Comparison of ENCODE assay signal across 27 cellular contexts in genomic region chr12:113171543-113171942, GRCh38. TPM values are rescaled to one million over a fixed set of nuclear protein-coding genes. Genes with fewer than 3 reads are reported as not detected.
A peak's percentile ranks its signal among the peaks of the same experiment; 100 is the strongest.
DNase-seq lines count a peak whose midpoint lies in the region; ATAC-seq and TF ChIP-seq lines count a peak whose summit lies in the region.
"Had no signal": no experiment of that assay in that cellular context is flagged by ENCODE, and none has a peak within 500 bp of the region (broad histone marks: within the 10 kb centered on the region; RNA-seq: fewer than 3 reads in every experiment).

No MANE protein-coding gene starts in this region.

- no peaks in the 10 kb centered on the region for H3K9me3 Mint-ChIP-seq in activated CD4-positive, alpha-beta memory T cell treated with anti-CD3 and anti-CD28 coated beads, Interleukin-2, amount 10 ng/mL, durations not matched to agents 7 days and 5 days
- H3K9me3 Mint-ChIP-seq: CD4-positive, alpha-beta T cell; H9; HFFc6; IgD-negative memory B cell had no signal

- H3K79me2 ChIP-seq in KMS-11 (ENCODE audit: insufficient read depth, low read depth) (no peaks in the 10 kb centered on the region), SU-DHL-6 (ENCODE audit: insufficient read depth, low read length) (no peaks in the 10 kb centered on the region), osteoblast (ENCODE audit: insufficient read depth, low read length) (no peaks in the 10 kb centered on the region)

- no peaks in the 10 kb centered on the region for H3K9me2 ChIP-seq in SU-DHL-6 (replicated peaks; ENCODE audit: insufficient read depth, low read length)

- ATAC-seq in GM18868 (IDR thresholded peaks at IDR 0.05; ENCODE audit: unreplicated experiment) (no peak), GM18520 (IDR thresholded peaks at IDR 0.05; ENCODE audit: unreplicated experiment) (no peak)
- ATAC-seq: A549, PC-3 had no signal

- H3K27me3 Mint-ChIP-seq in activated CD4-positive, alpha-beta memory T cell treated with anti-CD3 and anti-CD28 coated beads, Interleukin-2, amount 10 ng/mL, durations not matched to agents 7 days and 5 days = no peaks in the 10 kb centered on the region
- H3K27me3 Mint-ChIP-seq: CD4-positive, alpha-beta T cell; IgD-negative memory B cell had no signal

- peak overlapping the region; percentile 7 to 92 (median 71); a peak in 20 of 22 replicates for H3K27ac ChIP-seq in BLaER1 treated with 17β-estradiol and CSF1 and Interleukin-3, amounts not matched to agents 10 nM and 100 nM
- H3K27ac ChIP-seq in KMS-11 (peak overlapping the region; percentile 69; the same call in 1 of the 2 replicates), SU-DHL-6 (ENCODE audit: low read depth, low read length) (peak overlapping the region; percentile 93), osteoblast (ENCODE audit: low read depth, low read length) (no peak overlapping the region)
- H3K27ac ChIP-seq: A549, GM23248 had no signal

- TF ChIP-seq CTCF in KMS-11 (conservative IDR thresholded peaks at IDR 0.05; ENCODE audit: low read depth, low read length) (no peak), SU-DHL-6 (IDR thresholded peaks at IDR 0.05; ENCODE audit: insufficient read depth, low read length, poor library complexity, severe bottlenecking) (no peak), osteoblast (IDR thresholded peaks at IDR 0.05; ENCODE audit: extremely low read depth, low read depth, low read length) (no peak)

- H3K4me3 ChIP-seq in BLaER1 treated with 17β-estradiol and CSF1 and Interleukin-3, amounts not matched to agents 10 nM and 100 nM = peak overlapping the region in 6 of 10 experiments; percentile 10 to 41 (median 15); a peak in 7 of 20 replicates
- no peak overlapping the region for H3K4me3 ChIP-seq in KMS-11 (IDR thresholded peaks at IDR 0.05; ENCODE audit: insufficient read depth, low read depth, low read length)
- no peak overlapping the region for H3K4me3 ChIP-seq in SU-DHL-6 (ENCODE audit: insufficient read depth, low read length, poor library complexity, severe bottlenecking)
- no peak overlapping the region for H3K4me3 ChIP-seq in osteoblast (ENCODE audit: insufficient read depth, low read length)
- H3K4me3 ChIP-seq: A549, GM23248, MG63 had no signal

- peaks cover 0 to under 1% (median 0%) of the 10 kb centered on the region in 11 experiments; a peak in 1 of 22 replicates for H3K9me3 ChIP-seq in BLaER1 treated with 17β-estradiol and CSF1 and Interleukin-3, amounts not matched to agents 10 nM and 100 nM (replicated peaks in 1 of 11)
- H3K9me3 ChIP-seq in SU-DHL-6 (ENCODE audit: insufficient read depth, low read length) = no peaks in the 10 kb centered on the region
- no peaks in the 10 kb centered on the region for H3K9me3 ChIP-seq in osteoblast (ENCODE audit: low read depth, low read length)
- H3K9me3 ChIP-seq: A549, BE2C, MG63 had no signal

- peak overlapping the region in 9 of 11 experiments; percentile 47 to 78 (median 62); a peak in 17 of 22 replicates for H3K9ac ChIP-seq in BLaER1 treated with 17β-estradiol and CSF1 and Interleukin-3, amounts not matched to agents 10 nM and 100 nM
- H3K9ac ChIP-seq in KMS-11 = no peak overlapping the region
- H3K9ac ChIP-seq in SU-DHL-6 (ENCODE audit: low read length) = 0 out of 2 replicates have a peak overlapping the region, but pooled peaks have one; percentile 18
- H3K9ac ChIP-seq: GM23248 had no signal

- peaks cover 73 to 97% (median 88%) of the 10 kb centered on the region in 11 experiments for H3K36me3 ChIP-seq in BLaER1 treated with 17β-estradiol and CSF1 and Interleukin-3, amounts not matched to agents 10 nM and 100 nM
- H3K36me3 ChIP-seq in KMS-11 (ENCODE audit: insufficient read depth) (no peaks in the 10 kb centered on the region), SU-DHL-6 (ENCODE audit: low read length) (peaks cover 11% of the 10 kb centered on the region), osteoblast (ENCODE audit: insufficient read depth, low read length) (peaks cover 71% of the 10 kb centered on the region)

- peaks cover 21% of the 10 kb centered on the region for H3F3A ChIP-seq in SU-DHL-6 (ENCODE audit: insufficient read depth)

- peak overlapping the region; percentile 70 to 91 (median 85) for H3K4me2 ChIP-seq in BLaER1 treated with 17β-estradiol and CSF1 and Interleukin-3, amounts not matched to agents 10 nM and 100 nM
- H3K4me2 ChIP-seq in KMS-11 (peak overlapping the region; percentile 57), SU-DHL-6 (ENCODE audit: low read depth, low read length, poor library complexity, severe bottlenecking) (peak overlapping the region; percentile 21), osteoblast (ENCODE audit: insufficient read depth, low read length) (no peak overlapping the region)
- H3K4me2 ChIP-seq: A549 had no signal

- no peaks in the 10 kb centered on the region for H3K27me3 ChIP-seq in BLaER1 treated with 17β-estradiol and CSF1 and Interleukin-3, amounts not matched to agents 10 nM and 100 nM
- H3K27me3 ChIP-seq in KMS-11 (ENCODE audit: insufficient read depth, low read depth) = no peaks in the 10 kb centered on the region
- H3K27me3 ChIP-seq in SU-DHL-6 (ENCODE audit: low read length) = no peaks in the 10 kb centered on the region
- H3K27me3 ChIP-seq in osteoblast (ENCODE audit: insufficient read depth, low read length) = no peaks in the 10 kb centered on the region
- H3K27me3 ChIP-seq: BE2C, MG63 had no signal

- DNase-seq in osteoblast (ENCODE audit: insufficient read length, low spot score, missing footprints) (peak; percentile 62), NCI-H1105 (lab: John Stamatoyannopoulos, UW) (no peak)
- no peak for DNase-seq in activated CD4-positive, alpha-beta memory T cell treated with anti-CD3 and anti-CD28 coated beads, Interleukin-2, amount 10 ng/mL, durations not matched to agents 7 days and 5 days
- DNase-seq: BE2C; CD4-positive, alpha-beta T cell; COR-L47; DMS79 treated with DMSO at 0.1 percent for 48 hours; GM23248; H9; HFFc6; Kasumi-1; MG63; NCI-H1092; NCI-H2029 treated with DMSO at 0.1 percent for 48 hours; NCI-H446; NCI-H526; PC-3; Right ventricle myocardium superior had no signal

- peaks cover 54% of the 10 kb centered on the region for H3K36me3 Mint-ChIP-seq in activated CD4-positive, alpha-beta memory T cell treated with anti-CD3 and anti-CD28 coated beads, Interleukin-2, amount 10 ng/mL, durations not matched to agents 7 days and 5 days (ENCODE audit: low read depth)

- H2AFZ ChIP-seq in KMS-11 (ENCODE audit: low read depth) = no peak overlapping the region
- H2AFZ ChIP-seq in SU-DHL-6 (ENCODE audit: low read depth, low read length, severe bottlenecking) = no peak overlapping the region
- H2AFZ ChIP-seq in osteoblast (ENCODE audit: low read length) = no peak overlapping the region
- H2AFZ ChIP-seq: GM23248 had no signal

- H4K20me1 ChIP-seq in BLaER1 treated with 17β-estradiol and CSF1 and Interleukin-3, amounts not matched to agents 10 nM and 100 nM = peaks cover 0 to 39% (median 9%) of the 10 kb centered on the region in 11 experiments; a peak in 10 of 22 replicates
- H4K20me1 ChIP-seq in KMS-11 (ENCODE audit: insufficient read depth) (no peaks in the 10 kb centered on the region), SU-DHL-6 (ENCODE audit: low read depth, low read length) (no peaks in the 10 kb centered on the region), osteoblast (ENCODE audit: insufficient read depth, low read length) (peaks cover 9% of the 10 kb centered on the region)

- peaks cover 46 to 81% (median 65%) of the 10 kb centered on the region in 10 experiments for H3K4me1 ChIP-seq in BLaER1 treated with 17β-estradiol and CSF1 and Interleukin-3, amounts not matched to agents 10 nM and 100 nM
- H3K4me1 ChIP-seq in KMS-11 (ENCODE audit: low read depth, poor library complexity, severe bottlenecking) = peaks cover 42% of the 10 kb centered on the region
- no peaks in the 10 kb centered on the region for H3K4me1 ChIP-seq in osteoblast (ENCODE audit: insufficient read depth, low read length)
- H3K4me1 ChIP-seq: A549, BE2C had no signal

- CTCF ChIA-PET in activated CD4-positive, alpha-beta memory T cell treated with anti-CD3 and anti-CD28 coated beads, Interleukin-2, amount 10 ng/mL, durations not matched to agents 7 days and 5 days (lab: Charles Lee) = interaction anchor here (1.0 to 4.6 kb wide), 5 partner anchors 18 to 126 kb away, joined by 3 to 46 read pairs (median 4); no protein-coding TSS in a partner anchor

- POLR2A ChIA-PET in activated CD4-positive, alpha-beta memory T cell treated with anti-CD3 and anti-CD28 coated beads, Interleukin-2, amount 10 ng/mL, durations not matched to agents 7 days and 5 days (lab: Charles Lee) = interaction anchor here (0.6 kb wide), 1 partner anchor 20 kb away, joined by 3 read pairs; no protein-coding TSS in a partner anchor

- H3K4me1 Mint-ChIP-seq in activated CD4-positive, alpha-beta memory T cell treated with anti-CD3 and anti-CD28 coated beads, Interleukin-2, amount 10 ng/mL, durations not matched to agents 7 days and 5 days = peaks cover 2% of the 10 kb centered on the region
- H3K4me1 Mint-ChIP-seq: H9 had no signal

- H3K4me3 Mint-ChIP-seq in activated CD4-positive, alpha-beta memory T cell treated with anti-CD3 and anti-CD28 coated beads, Interleukin-2, amount 10 ng/mL, durations not matched to agents 7 days and 5 days = no peak overlapping the region
- H3K4me3 Mint-ChIP-seq: CD4-positive, alpha-beta T cell; H9; HFFc6; IgD-negative memory B cell had no signal

- H3K27ac Mint-ChIP-seq in activated CD4-positive, alpha-beta memory T cell treated with anti-CD3 and anti-CD28 coated beads, Interleukin-2, amount 10 ng/mL, durations not matched to agents 7 days and 5 days = no peak overlapping the region
- H3K27ac Mint-ChIP-seq: CD4-positive, alpha-beta T cell; H9; HFFc6; IgD-negative memory B cell had no signal

RNA-seq across cellular contexts. Expression of gene DDX54, which starts 13.7 kb away (rescaled TPM):
- 40.2 and 49.5 TPM in 2 replicates for total RNA-seq in osteoblast
- total RNA-seq in activated CD4-positive, alpha-beta memory T cell treated with anti-CD3 and anti-CD28 coated beads, Interleukin-2, amount 10 ng/mL, durations not matched to agents 7 days and 5 days = 10 to 100 TPM; 55.6 to 57.6 TPM

RNA-seq across cellular contexts. Expression of gene RITA1, which starts 14.0 kb away (rescaled TPM):
- total RNA-seq in osteoblast = 20.0 and 22.4 TPM in 2 replicates
- 10 to 100 TPM; 14.7 to 16.9 TPM for total RNA-seq in activated CD4-positive, alpha-beta memory T cell treated with anti-CD3 and anti-CD28 coated beads, Interleukin-2, amount 10 ng/mL, durations not matched to agents 7 days and 5 days

RNA-seq across cellular contexts. Expression of gene CFAP73, which starts 22.0 kb away (rescaled TPM):
- total RNA-seq in osteoblast = not detected in 2 replicates
- under 1 TPM; 0.23 to 0.28 TPM for total RNA-seq in activated CD4-positive, alpha-beta memory T cell treated with anti-CD3 and anti-CD28 coated beads, Interleukin-2, amount 10 ng/mL, durations not matched to agents 7 days and 5 days
- total RNA-seq: GM23248, H9, PC-3, Right ventricle myocardium superior, RPMI7951, SK-MEL-5 had no signal

RNA-seq across cellular contexts. Expression of gene RASAL1, which starts 36.0 kb away (rescaled TPM):
- not detected in 2 replicates for total RNA-seq in osteoblast
- total RNA-seq in activated CD4-positive, alpha-beta memory T cell treated with anti-CD3 and anti-CD28 coated beads, Interleukin-2, amount 10 ng/mL, durations not matched to agents 7 days and 5 days = under 1 TPM; 0.10 to 0.35 TPM
- total RNA-seq: GM23248, HFFc6, Right ventricle myocardium superior, RPMI7951 had no signal

RNA-seq across cellular contexts. Expression of gene TPCN1, which starts 49.7 kb away (rescaled TPM):
- total RNA-seq in osteoblast = 25.7 and 28.9 TPM in 2 replicates
- total RNA-seq in activated CD4-positive, alpha-beta memory T cell treated with anti-CD3 and anti-CD28 coated beads, Interleukin-2, amount 10 ng/mL, durations not matched to agents 7 days and 5 days = 10 to 100 TPM; 18.3 to 19.2 TPM

Comparison
In these comparisons a context has a peak if more than half of its experiments do, and no peak if none do; other contexts are left out.
1. H3K4me3 ChIP-seq: peak in BLaER1 treated with 17β-estradiol and CSF1 and Interleukin-3, amounts not matched to agents 10 nM and 100 nM (6 of 10); none in KMS-11 (single experiment), SU-DHL-6 (single experiment) and osteoblast (single experiment).